In the genomic region with DNA sequence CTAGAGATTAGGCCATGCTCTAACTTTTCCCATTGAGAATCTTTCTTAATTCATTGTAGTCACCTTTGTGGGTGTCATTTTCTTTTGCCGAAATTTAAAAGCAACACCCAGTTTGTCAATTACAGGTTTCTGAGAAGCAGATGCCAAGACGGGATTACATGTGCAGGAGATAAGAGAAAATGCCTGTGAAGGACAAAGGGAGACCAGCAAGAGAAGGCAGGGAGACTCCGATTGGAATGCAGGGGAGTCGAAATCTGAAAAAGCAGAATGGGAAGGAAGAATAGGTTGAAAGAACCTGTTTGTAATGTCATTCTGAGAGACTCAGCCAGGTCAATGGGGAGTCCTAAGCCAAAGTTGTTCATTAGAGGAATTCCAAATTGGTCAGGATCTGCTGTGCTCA, we compare ENCODE assay signal across 27 cellular contexts.
"Had no signal": no experiment of that assay in that cellular context is flagged by ENCODE, and none has a peak within 500 bp of the region (broad histone marks: within the 10 kb centered on the region; RNA-seq: fewer than 3 reads in every experiment).

No MANE protein-coding gene starts in this region.

- FAIRE-seq: colon, pancreas, TTC549 had no signal

- H3K9me3 Mint-ChIP-seq: central memory CD8-positive, alpha-beta T cell; immature natural killer cell; natural killer cell; T-cell; T-helper 2 cell treated with Interferon-gamma antibody and Interleukin-4, amounts not matched to agents 5 μg/mL and 100 μg/mL, for 36 hours had no signal

- H3K27me3 ChIP-seq: ascending aorta, brain microvascular endothelial cell, esophagus squamous epithelium, gastrocnemius medialis, left lung, pancreas, right atrium auricular region, spleen, upper lobe of left lung had no signal

- DNase-seq: activated CD4-positive, alpha-beta T cell treated with anti-CD3 and anti-CD28 coated beads for 1 hour; activated CD4-positive, alpha-beta T cell treated with anti-CD3 and anti-CD28 coated beads, Interleukin-2, amount 50 U/mL, for 1 hour; activated T-cell treated with anti-CD3 and anti-CD28 coated beads, Interleukin-2, amount 50 U/mL, for 1 hour; brain microvascular endothelial cell; esophagus squamous epithelium; gastrocnemius medialis; hippocampal formation; immature natural killer cell; left lung; midbrain; natural killer cell; pancreas; psoas muscle; spleen; stimulated activated CD4-positive, alpha-beta T cell treated with anti-CD3 and anti-CD28 coated beads, Interleukin-4, amount 100 ng/mL, for 24 hours; stimulated activated naive CD4-positive, alpha-beta T cell treated with Interleukin-2 at 50 U/mL for 16 hours; T-cell; upper lobe of left lung; WERI-Rb-1 had no signal

- H3K36me3 ChIP-seq: ascending aorta, brain microvascular endothelial cell, esophagus squamous epithelium, gastrocnemius medialis, left lung, pancreas, right atrium auricular region, upper lobe of left lung, WERI-Rb-1 had no signal

- H3K4me3 ChIP-seq: ascending aorta, esophagus squamous epithelium, gastrocnemius medialis, left lung, lung, pancreas, psoas muscle, right atrium auricular region, spleen, upper lobe of left lung had no signal

- H3K36me3 Mint-ChIP-seq: immature natural killer cell, natural killer cell had no signal

- ATAC-seq: activated naive CD4-positive, alpha-beta T cell treated with anti-CD3 and anti-CD28 coated beads, Interleukin-2, amount 50 U/mL, for 72 hours; gastrocnemius medialis; left lung; natural killer cell; pancreas; psoas muscle; T-cell had no signal

- H3K27ac Mint-ChIP-seq: activated naive CD4-positive, alpha-beta T cell treated with anti-CD3 and anti-CD28 coated beads, Interleukin-2, amount 50 U/mL, for 72 hours; immature natural killer cell; natural killer cell; T-cell; T-helper 2 cell treated with Interferon-gamma antibody and Interleukin-4, amounts not matched to agents 5 μg/mL and 100 μg/mL, for 36 hours had no signal

- H3K27me3 Mint-ChIP-seq: central memory CD8-positive, alpha-beta T cell; T-cell had no signal

- H3K27ac ChIP-seq: ascending aorta, brain microvascular endothelial cell, esophagus squamous epithelium, gastrocnemius medialis, left lung, pancreas, psoas muscle, spleen, upper lobe of left lung, WERI-Rb-1 had no signal

- H3K9me3 ChIP-seq: ascending aorta, esophagus squamous epithelium, gastrocnemius medialis, left lung, pancreas, psoas muscle, right atrium auricular region, spleen, upper lobe of left lung had no signal

- H3K4me3 Mint-ChIP-seq: central memory CD8-positive, alpha-beta T cell; natural killer cell; T-cell; T-helper 2 cell treated with Interferon-gamma antibody and Interleukin-4, amounts not matched to agents 5 μg/mL and 100 μg/mL, for 36 hours had no signal
